In the genomic region with DNA sequence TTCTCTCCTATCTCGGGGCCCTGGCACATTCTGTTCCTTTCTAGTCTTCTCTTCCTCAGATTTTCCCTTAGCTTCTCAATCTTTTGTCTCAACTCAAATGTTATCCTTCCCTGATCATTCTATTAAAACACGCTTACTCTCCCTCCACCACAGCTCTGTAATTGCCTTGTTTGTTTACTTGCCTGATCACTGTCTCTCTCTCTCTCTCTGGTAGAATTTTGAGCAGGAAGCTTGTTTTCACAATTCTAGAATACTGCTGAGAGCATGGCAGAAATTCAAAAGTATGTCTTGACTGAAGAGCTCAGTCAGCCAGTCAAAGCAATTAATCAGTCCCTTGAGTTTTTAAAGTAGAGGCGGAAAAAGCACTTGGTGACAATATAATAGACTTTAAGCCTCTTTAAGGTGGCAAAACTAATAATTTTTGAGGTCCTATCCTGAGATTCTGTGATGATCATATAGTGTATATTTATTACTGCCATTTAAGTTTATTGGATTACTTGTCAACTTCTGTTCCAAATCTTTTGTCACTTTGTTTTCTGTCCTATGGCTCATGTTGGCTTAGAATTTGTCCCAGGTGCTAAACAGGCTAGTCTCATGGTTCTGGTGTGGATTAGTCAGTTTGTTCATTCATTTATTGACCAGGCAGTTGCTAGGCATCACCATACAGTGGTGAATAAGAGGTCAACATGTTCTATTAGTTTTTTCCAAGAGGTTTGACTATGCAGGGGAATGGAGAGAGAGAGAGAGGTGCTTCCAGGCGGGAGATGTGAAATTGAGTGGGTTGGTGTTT, we compare ENCODE assay signal across 1 cellular context.
TF ChIP-seq lines count a peak whose summit lies in the region.

No MANE protein-coding gene starts in this region.

TF ChIP-seq in K562, 482 proteins besides CTCF, POLR2A, EP300 and RAD21 (continued from another document):
- TF ChIP-seq NFE2L1 (tag; IDR thresholded peaks at IDR 0.05; ENCODE audit: borderline replicate concordance, low read depth) = no peak
- TF ChIP-seq, protein P1, sequence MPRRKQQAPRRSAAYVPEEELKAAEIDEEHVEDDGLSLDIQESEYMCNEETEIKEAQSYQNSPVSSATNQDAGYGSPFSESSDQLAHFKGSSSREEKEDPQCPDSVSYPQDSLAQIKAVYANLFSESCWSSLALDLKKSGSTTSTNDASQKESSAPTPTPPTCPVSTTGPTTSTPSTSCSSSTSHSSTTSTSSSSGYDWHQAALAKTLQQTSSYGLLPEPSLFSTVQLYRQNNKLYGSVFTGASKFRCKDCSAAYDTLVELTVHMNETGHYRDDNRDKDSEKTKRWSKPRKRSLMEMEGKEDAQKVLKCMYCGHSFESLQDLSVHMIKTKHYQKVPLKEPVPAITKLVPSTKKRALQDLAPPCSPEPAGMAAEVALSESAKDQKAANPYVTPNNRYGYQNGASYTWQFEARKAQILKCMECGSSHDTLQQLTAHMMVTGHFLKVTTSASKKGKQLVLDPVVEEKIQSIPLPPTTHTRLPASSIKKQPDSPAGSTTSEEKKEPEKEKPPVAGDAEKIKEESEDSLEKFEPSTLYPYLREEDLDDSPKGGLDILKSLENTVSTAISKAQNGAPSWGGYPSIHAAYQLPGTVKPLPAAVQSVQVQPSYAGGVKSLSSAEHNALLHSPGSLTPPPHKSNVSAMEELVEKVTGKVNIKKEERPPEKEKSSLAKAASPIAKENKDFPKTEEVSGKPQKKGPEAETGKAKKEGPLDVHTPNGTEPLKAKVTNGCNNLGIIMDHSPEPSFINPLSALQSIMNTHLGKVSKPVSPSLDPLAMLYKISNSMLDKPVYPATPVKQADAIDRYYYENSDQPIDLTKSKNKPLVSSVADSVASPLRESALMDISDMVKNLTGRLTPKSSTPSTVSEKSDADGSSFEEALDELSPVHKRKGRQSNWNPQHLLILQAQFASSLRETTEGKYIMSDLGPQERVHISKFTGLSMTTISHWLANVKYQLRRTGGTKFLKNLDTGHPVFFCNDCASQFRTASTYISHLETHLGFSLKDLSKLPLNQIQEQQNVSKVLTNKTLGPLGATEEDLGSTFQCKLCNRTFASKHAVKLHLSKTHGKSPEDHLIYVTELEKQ (CRISPR knock-in tag; IDR thresholded peaks at IDR 0.05) = no peak
TF ChIP-seq in K562: peak in this region for 1.
